9 cellular contexts compared by ENCODE assay signal in genomic region chr13:110455941-110456340, GRCh38.
DNase-seq lines count a peak whose midpoint lies in the region; ATAC-seq and TF ChIP-seq lines count a peak whose summit lies in the region.
"Had no signal": no experiment of that assay in that cellular context is flagged by ENCODE, and none has a peak within 500 bp of the region (broad histone marks: within the 10 kb centered on the region; RNA-seq: fewer than 3 reads in every experiment).

No MANE protein-coding gene starts in this region.

- no peak overlapping the region for H3K27ac ChIP-seq in liver (ENCODE audit: low read depth in 1 of 2, low read length in 2 of 2)
- H3K27ac ChIP-seq: SK-N-MC had no signal

- H3K4me1 Mint-ChIP-seq in CD14-positive monocyte, result peaks cover 7% of the 10 kb centered on the region
- H3K4me1 Mint-ChIP-seq in chondrocyte (ENCODE audit: low read depth), result peaks cover 13% of the 10 kb centered on the region

- no peak overlapping the region for H3K9ac ChIP-seq in liver (ENCODE audit: low read depth in 1 of 2, low read length in 2 of 2)

- ATAC-seq in HG03280 (IDR thresholded peaks at IDR 0.05; ENCODE audit: unreplicated experiment), result peak; percentile 97

- intact Hi-C loops in CD14-positive monocyte (cut with micrococcal nuclease), result loop anchor here (5.0 to 10.0 kb wide), 2 partner anchors 106 to 359 kb away; partner anchors contain the start of gene RAB20 (in 1 of the 2)

- no peaks in the 10 kb centered on the region for H3K27me3 ChIP-seq in liver (ENCODE audit: control insufficient read depth in 4 of 4, insufficient read depth in 4 of 4, low read length in 3 of 4)

- 4% methylated on average over 10 of the region's 10 CpGs for WGBS in liver

- H3K36me3 ChIP-seq in liver (ENCODE audit: control insufficient read depth in 4 of 4, insufficient read depth in 3 of 4, low read depth in 1 of 4, low read length in 3 of 4), result no peaks in the 10 kb centered on the region

- H3K27me3 Mint-ChIP-seq in CD14-positive monocyte (ENCODE audit: low read depth in 3 of 3) (peaks cover 6 to 15% (median 12%) of the 10 kb centered on the region in 3 donors), chondrocyte (ENCODE audit: low read depth) (no peaks in the 10 kb centered on the region)

- TF ChIP-seq CTCF in CD14-positive monocyte (IDR thresholded peaks at IDR 0.05) (peak; percentile 90), chondrocyte (IDR thresholded peaks at IDR 0.05) (peak; percentile 89), liver (IDR thresholded peaks at IDR 0.05; ENCODE audit: low read depth, low read length, missing input control) (peak; percentile 89)

- DNase-seq in CD14-positive monocyte (ENCODE audit: low spot score) (peak; percentile 77), GM19240 (ENCODE audit: insufficient read length, low spot score) (peak; percentile 88), NCI-H2227 (lab: John Stamatoyannopoulos, UW; ENCODE audit: unreplicated experiment) (peak; percentile 29), chondrocyte (ENCODE audit: low spot score) (no peak)
- DNase-seq in activated CD4-positive, alpha-beta T cell treated with anti-CD3 and anti-CD28 coated beads for 1 hour, result peak; percentile 42
- peak; percentile 21 to 38 (median 29) for DNase-seq in stimulated activated CD4-positive, alpha-beta T cell treated with anti-CD3 and anti-CD28 coated beads, TNF-alpha, amount 100 ng/mL, for 4 hours (ENCODE audit: low read depth in 3 of 3)

- peak; percentile 97 to 99 for TF ChIP-seq RAD21 in liver (IDR thresholded peaks at IDR 0.05)

- no peaks in the 10 kb centered on the region for H3K9me3 ChIP-seq in liver (ENCODE audit: control insufficient read depth in 4 of 4, low read length in 3 of 4)

- H3K9me3 Mint-ChIP-seq in CD14-positive monocyte (no peaks in the 10 kb centered on the region), chondrocyte (ENCODE audit: low read depth) (no peaks in the 10 kb centered on the region)

- peak overlapping the region; percentile 53 to 80 for H3K4me3 Mint-ChIP-seq in CD14-positive monocyte
- H3K4me3 Mint-ChIP-seq in chondrocyte (ENCODE audit: unreplicated experiment), result no peak overlapping the region

- H3K27ac Mint-ChIP-seq in CD14-positive monocyte (peak overlapping the region in 4 of 7 donors; percentile 16 to 87 (median 30)), chondrocyte (ENCODE audit: unreplicated experiment) (peak overlapping the region; percentile 75)

- H3K4me3 ChIP-seq in liver (ENCODE audit: low read depth in 1 of 3, low read length in 3 of 3), result no peak overlapping the region
- H3K4me3 ChIP-seq: SK-N-MC had no signal

- peaks cover 0 to 11% (median 5%) of the 10 kb centered on the region in 4 donors for H3K4me1 ChIP-seq in liver (ENCODE audit: control insufficient read depth in 4 of 4, insufficient read depth in 4 of 4, low read length in 3 of 4)

- H3K36me3 Mint-ChIP-seq in CD14-positive monocyte (no peaks in the 10 kb centered on the region), chondrocyte (ENCODE audit: low read depth) (peaks cover 46% of the 10 kb centered on the region)

TF ChIP-seq in liver, 16 proteins besides CTCF, POLR2A, EP300 and RAD21:
- TF ChIP-seq MAX (IDR thresholded peaks at IDR 0.05) (no peak), YY1 (IDR thresholded peaks at IDR 0.05) (peak; percentile 61), SP1 (IDR thresholded peaks at IDR 0.05) (peak; percentile 22), RXRA (IDR thresholded peaks at IDR 0.05) (peak; percentile 35 to 57)
